ENCODE assay signal across 24 cellular contexts in the genomic region with DNA sequence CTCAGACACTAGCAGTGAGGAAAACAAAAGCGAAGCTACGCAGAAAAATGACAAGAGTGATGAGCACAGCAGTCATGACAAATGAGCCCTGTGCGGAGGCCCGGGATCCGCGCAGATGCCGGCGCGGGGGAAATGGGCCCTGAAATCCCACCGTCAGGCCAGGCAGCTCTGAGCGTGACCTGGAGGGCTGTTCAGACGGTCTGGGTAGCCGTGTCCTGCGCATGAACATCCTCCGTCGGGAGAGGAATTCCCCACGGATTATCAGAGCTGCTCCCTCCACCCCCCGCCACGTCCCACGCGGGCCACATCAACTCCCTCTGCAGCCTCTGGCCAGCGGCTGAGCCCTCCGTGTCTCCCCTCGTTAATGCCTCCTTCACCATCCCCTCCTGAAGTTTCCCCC. TPM values are rescaled to one million over a fixed set of nuclear protein-coding genes. Genes with fewer than 3 reads are reported as not detected.
A peak's percentile ranks its signal among the peaks of the same experiment; 100 is the strongest.
DNase-seq lines count a peak whose midpoint lies in the region; ATAC-seq and TF ChIP-seq lines count a peak whose summit lies in the region.
"Had no signal": no experiment of that assay in that cellular context is flagged by ENCODE, and none has a peak within 500 bp of the region (broad histone marks: within the 10 kb centered on the region; RNA-seq: fewer than 3 reads in every experiment).

No MANE protein-coding gene starts in this region.

- H3K36me3 ChIP-seq in esophagus muscularis mucosa (peaks cover 0 to 6% (median 0%) of the 10 kb centered on the region in 4 donors), vagina (no peaks in the 10 kb centered on the region)
- H3K36me3 ChIP-seq: colonic mucosa, left lung, SJSA1, thoracic aorta had no signal

- peaks cover 40% of the 10 kb centered on the region for H3K4me1 Mint-ChIP-seq in neural crest cell

- H3K27ac ChIP-seq in esophagus muscularis mucosa (replicated peaks in 1 of 4) (peak overlapping the region; percentile 10 to 60 (median 47)), vagina (peak overlapping the region; percentile 13)
- H3K27ac ChIP-seq: A549, colonic mucosa, left lung, SJSA1, thoracic aorta had no signal

- intact Hi-C loops in left ventricle myocardium superior (cut with micrococcal nuclease) (no loop called here), cardiac septum (cut with DNase I) (no loop called here), esophagus muscularis mucosa (cut with DNase I) (loop anchor here (5.0 kb wide), 1 partner anchor 71 kb away; no protein-coding TSS in a partner anchor), vagina (cut with DNase I) (no loop called here)

- TF ChIP-seq CTCF in esophagus muscularis mucosa (IDR thresholded peaks at IDR 0.05) (no peak), neural crest cell (conservative IDR thresholded peaks at IDR 0.05) (no peak), vagina (IDR thresholded peaks at IDR 0.05) (no peak)

- H3K36me3 Mint-ChIP-seq in neural crest cell (ENCODE audit: low read depth): peaks cover 3% of the 10 kb centered on the region
- H3K36me3 Mint-ChIP-seq: activated CD4-positive, alpha-beta memory T cell treated with anti-CD3 and anti-CD28 coated beads for 36 hours; activated naive CD4-positive, alpha-beta T cell treated with anti-CD3 and anti-CD28 coated beads, Interleukin-2, amount 50 U/mL, for 24 hours; T-cell had no signal

- TF ChIP-seq POLR2A in esophagus muscularis mucosa (IDR thresholded peaks at IDR 0.05; ENCODE audit: low read depth) (no peak), vagina (IDR thresholded peaks at IDR 0.05) (no peak)

- H3K9me3 ChIP-seq in esophagus muscularis mucosa (no peaks in the 10 kb centered on the region), vagina (no peaks in the 10 kb centered on the region)
- H3K9me3 ChIP-seq: A549, colonic mucosa, left lung, SJSA1, thoracic aorta had no signal

- H3K27me3 ChIP-seq in esophagus muscularis mucosa (no peaks in the 10 kb centered on the region), vagina (no peaks in the 10 kb centered on the region)
- H3K27me3 ChIP-seq: colonic mucosa, left lung, SJSA1 had no signal

- TF ChIP-seq EP300 in esophagus muscularis mucosa (IDR thresholded peaks at IDR 0.05): no peak

- no peak overlapping the region for H3K27ac Mint-ChIP-seq in neural crest cell (ENCODE audit: unreplicated experiment)
- H3K27ac Mint-ChIP-seq: activated CD4-positive, alpha-beta memory T cell treated with anti-CD3 and anti-CD28 coated beads for 36 hours; activated naive CD4-positive, alpha-beta T cell treated with anti-CD3 and anti-CD28 coated beads, Interleukin-2, amount 50 U/mL, for 24 hours; B cell; T-cell had no signal

- H3K4me3 Mint-ChIP-seq in neural crest cell: peak overlapping the region; percentile 56
- H3K4me3 Mint-ChIP-seq: activated CD4-positive, alpha-beta memory T cell treated with anti-CD3 and anti-CD28 coated beads for 36 hours; activated naive CD4-positive, alpha-beta T cell treated with anti-CD3 and anti-CD28 coated beads, Interleukin-2, amount 50 U/mL, for 24 hours; B cell; T-cell had no signal

- H3K9me3 Mint-ChIP-seq in neural crest cell: no peaks in the 10 kb centered on the region
- H3K9me3 Mint-ChIP-seq: activated CD4-positive, alpha-beta memory T cell treated with anti-CD3 and anti-CD28 coated beads for 36 hours; activated naive CD4-positive, alpha-beta T cell treated with anti-CD3 and anti-CD28 coated beads, Interleukin-2, amount 50 U/mL, for 24 hours; T-cell had no signal

- peaks cover 10 to 79% (median 75%) of the 10 kb centered on the region in 4 donors for H3K4me1 ChIP-seq in esophagus muscularis mucosa
- peaks cover 13% of the 10 kb centered on the region for H3K4me1 ChIP-seq in vagina
- H3K4me1 ChIP-seq: A549 had no signal

- DNase-seq in left ventricle myocardium superior: no peak
- no peak for DNase-seq in cardiac septum (ENCODE audit: low spot score)
- DNase-seq in esophagus muscularis mucosa (ENCODE audit: extremely low spot score): no peak
- no peak for DNase-seq in neural crest cell (ENCODE audit: low read depth, low spot score)
- no peak for DNase-seq in vagina (ENCODE audit: extremely low spot score in 2 of 2)
- DNase-seq in medulla oblongata (ENCODE audit: extremely low spot score): no peak
- DNase-seq: activated CD4-positive, alpha-beta memory T cell treated with anti-CD3 and anti-CD28 coated beads for 36 hours; activated CD8-positive, alpha-beta memory T cell treated with anti-CD3 and anti-CD28 coated beads, Interleukin-2, amount 50 U/mL, for 48 hours; colonic mucosa; HCEC 1CT; midbrain; NCI-H1417; NCI-H2227 treated with DMSO at 0.1 percent for 48 hours; stimulated activated naive CD4-positive, alpha-beta T cell treated with Interleukin-2 at 50 U/mL for 16 hours; T-cell had no signal

- ATAC-seq in left ventricle myocardium superior (peak; percentile 4), GM21381 (IDR thresholded peaks at IDR 0.05; ENCODE audit: unreplicated experiment) (no peak), HG03342 (IDR thresholded peaks at IDR 0.05; ENCODE audit: unreplicated experiment) (no peak)
- ATAC-seq: A549; activated CD4-positive, CD25-positive, alpha-beta regulatory T cell treated with anti-CD3 and anti-CD28 coated beads, Interleukin-2, amount 50 U/mL, for 24 hours; left lung; T-cell had no signal

- H3K4me3 ChIP-seq in esophagus muscularis mucosa: peak overlapping the region; percentile 9 to 28 (median 20)
- H3K4me3 ChIP-seq in vagina: peak overlapping the region; percentile 21 to 27
- H3K4me3 ChIP-seq: A549, colonic mucosa, left lung, SJSA1, thoracic aorta had no signal

- no peaks in the 10 kb centered on the region for H3K27me3 Mint-ChIP-seq in neural crest cell (ENCODE audit: low read depth)
- H3K27me3 Mint-ChIP-seq: activated CD4-positive, alpha-beta memory T cell treated with anti-CD3 and anti-CD28 coated beads for 36 hours; activated naive CD4-positive, alpha-beta T cell treated with anti-CD3 and anti-CD28 coated beads, Interleukin-2, amount 50 U/mL, for 24 hours; B cell; T-cell had no signal

- 71% methylated on average over 22 of the region's 24 CpGs for WGBS in esophagus muscularis mucosa

RNA-seq across cellular contexts. Expression of gene PDE9A, which starts 15.2 kb away (rescaled TPM):
- total RNA-seq in left ventricle myocardium superior (4.1 TPM), cardiac septum (1.1 TPM), esophagus muscularis mucosa (10 to 100 TPM; 29.2 to 68.4 (median 40.4) TPM), neural crest cell (31.4 and 40.7 TPM in 2 replicates), vagina (9.6 TPM)
